Comparison of ENCODE assay signal across 8 cellular contexts in genomic region chr3:4493008-4493930, GRCh38. TPM values are rescaled to one million over a fixed set of nuclear protein-coding genes. Genes with fewer than 3 reads are reported as not detected.
A peak's percentile ranks its signal among the peaks of the same experiment; 100 is the strongest.
DNase-seq lines count a peak whose midpoint lies in the region; ATAC-seq and TF ChIP-seq lines count a peak whose summit lies in the region.

Gene ITPR1 (plus strand): TSS chr3:4493348. CDS start chr3:4516492, 23,144 bp downstream.

- ATAC-seq in stimulated activated naive CD8-positive, alpha-beta T cell treated with anti-CD3 and anti-CD28 coated beads, Interleukin-15, amount 100 ng/mL, for 72 hours: peak; percentile 93

- H3K4me1 Mint-ChIP-seq in nephron progenitor cell: peaks cover 63% of the 10 kb centered on the region
- peaks cover 46% of the 10 kb centered on the region for H3K4me1 Mint-ChIP-seq in stimulated activated naive CD8-positive, alpha-beta T cell treated with anti-CD3 and anti-CD28 coated beads, Interleukin-15, amount 100 ng/mL, for 72 hours

- TF ChIP-seq CTCF in fibroblast of the aortic adventitia (IDR thresholded peaks at IDR 0.05; ENCODE audit: insufficient read depth, low read length) (no peak), nephron progenitor cell (IDR thresholded peaks at IDR 0.05) (no peak)

- H3K4me3 ChIP-seq in H7 (ENCODE audit: insufficient read depth, low read depth, low read length) (peak within 1 kb of the TSS; percentile 72), fibroblast of the aortic adventitia (ENCODE audit: low read depth, low read length) (peak within 1 kb of the TSS; percentile 83)

- H3K36me3 Mint-ChIP-seq in nephron progenitor cell (ENCODE audit: low read depth): peaks cover 29% of the 10 kb centered on the region

- H3K27ac Mint-ChIP-seq in nephron progenitor cell: peak within 1 kb of the TSS; percentile 91
- H3K27ac Mint-ChIP-seq in stimulated activated naive CD8-positive, alpha-beta T cell treated with anti-CD3 and anti-CD28 coated beads, Interleukin-15, amount 100 ng/mL, for 72 hours: peak within 1 kb of the TSS; percentile 97

- peak within 1 kb of the TSS; percentile 97 for H3K4me3 Mint-ChIP-seq in nephron progenitor cell
- peak within 1 kb of the TSS; percentile 86 to 97 for H3K4me3 Mint-ChIP-seq in stimulated activated naive CD8-positive, alpha-beta T cell treated with anti-CD3 and anti-CD28 coated beads, Interleukin-15, amount 100 ng/mL, for 72 hours

- no peaks in the 10 kb centered on the region for H3K36me3 ChIP-seq in H7 (replicated peaks; ENCODE audit: control insufficient read depth, insufficient read depth, low read length)

- H3K27me3 ChIP-seq in H7 (ENCODE audit: control insufficient read depth, insufficient read depth, low read length): peaks cover 24% of the 10 kb centered on the region

- DNase-seq in ELF-1 (ENCODE audit: low read depth, low spot score) (peak; percentile 99), H7 (peak; percentile 94), M059J (ENCODE audit: low read depth) (peak; percentile 95), SHP77 (lab: John Stamatoyannopoulos, UW) (peak; percentile 96 to 98), fibroblast of the aortic adventitia (ENCODE audit: low read depth) (peak; percentile 99), nephron progenitor cell (peak; percentile 98)
- peak; percentile 97 for DNase-seq in activated effector memory CD4-positive, alpha-beta T cell treated with Interleukin-2 at 50 U/mL for 16 hours
- peak; percentile 99 for DNase-seq in stimulated activated naive CD8-positive, alpha-beta T cell treated with anti-CD3 and anti-CD28 coated beads, Interleukin-15, amount 100 ng/mL, for 72 hours

- peaks cover 3% of the 10 kb centered on the region for H3K27me3 Mint-ChIP-seq in nephron progenitor cell (ENCODE audit: low read depth, poor library complexity)
- peaks cover 10% of the 10 kb centered on the region for H3K27me3 Mint-ChIP-seq in stimulated activated naive CD8-positive, alpha-beta T cell treated with anti-CD3 and anti-CD28 coated beads, Interleukin-15, amount 100 ng/mL, for 72 hours

- no peaks in the 10 kb centered on the region for H3K9me3 Mint-ChIP-seq in nephron progenitor cell
- H3K9me3 Mint-ChIP-seq in stimulated activated naive CD8-positive, alpha-beta T cell treated with anti-CD3 and anti-CD28 coated beads, Interleukin-15, amount 100 ng/mL, for 72 hours: no peaks in the 10 kb centered on the region

RNA-seq across cellular contexts. Expression of gene ITPR1, which starts in this region (rescaled TPM):
- total RNA-seq in H7 (2014; rRNA removed; shearing (Covaris generic)): 4.3 and 4.4 TPM in 2 replicates
- 5.9 and 6.2 TPM in 2 replicates for total RNA-seq in M059J (2014; rRNA removed; shearing (Covaris generic))
- 8.9 and 52.4 TPM in 2 replicates for total RNA-seq in fibroblast of the aortic adventitia (ENCODE audit: low replicate concordance)

Comparison
In these comparisons a context has a peak if more than half of its experiments do, and no peak if none do; other contexts are left out.
1. Peak in every context shown above with its lines: DNase-seq, ATAC-seq and H3K4me3 ChIP-seq.